In genomic region chr4:138891610-138892009, GRCh38 we compare ENCODE assay signal across 15 cellular contexts.
A peak's percentile ranks its signal among the peaks of the same experiment; 100 is the strongest.
DNase-seq lines count a peak whose midpoint lies in the region; ATAC-seq and TF ChIP-seq lines count a peak whose summit lies in the region.
"Had no signal": no experiment of that assay in that cellular context is flagged by ENCODE, and none has a peak within 500 bp of the region (broad histone marks: within the 10 kb centered on the region; RNA-seq: fewer than 3 reads in every experiment).

No MANE protein-coding gene starts in this region.

- peaks cover 17% of the 10 kb centered on the region for H3K9me3 Mint-ChIP-seq in endodermal cell
- H3K9me3 Mint-ChIP-seq in type B pancreatic cell = no peaks in the 10 kb centered on the region
- peaks cover 0 to 2% (median 0%) of the 10 kb centered on the region in 9 donors for H3K9me3 Mint-ChIP-seq in naive thymus-derived CD8-positive, alpha-beta T cell

- H3K27me3 Mint-ChIP-seq in endodermal cell (ENCODE audit: insufficient read depth) (peaks cover 11% of the 10 kb centered on the region), type B pancreatic cell (no peaks in the 10 kb centered on the region)
- peaks cover 0 to 20% (median 3%) of the 10 kb centered on the region in 5 donors for H3K27me3 Mint-ChIP-seq in naive thymus-derived CD8-positive, alpha-beta T cell

- H3K9me3 ChIP-seq in endodermal cell (ENCODE audit: control insufficient read depth, low read length) = peaks cover 10% of the 10 kb centered on the region
- H3K9me3 ChIP-seq: Caco-2, heart left ventricle, neutrophil, thoracic aorta had no signal

- H3K36me3 Mint-ChIP-seq in endodermal cell (ENCODE audit: low read depth) = peaks cover 4% of the 10 kb centered on the region
- H3K36me3 Mint-ChIP-seq in type B pancreatic cell = no peaks in the 10 kb centered on the region
- H3K36me3 Mint-ChIP-seq in naive thymus-derived CD8-positive, alpha-beta T cell = no peaks in the 10 kb centered on the region

- H3K9ac ChIP-seq in endodermal cell (ENCODE audit: extremely low read depth, low read length, poor library complexity, severe bottlenecking) = no peak overlapping the region

- H3K4me1 ChIP-seq in endodermal cell (ENCODE audit: control insufficient read depth, insufficient read depth, low read length) = no peaks in the 10 kb centered on the region
- H3K4me1 ChIP-seq: heart left ventricle had no signal

- H3K4me1 Mint-ChIP-seq in endodermal cell (peaks cover 23% of the 10 kb centered on the region), type B pancreatic cell (ENCODE audit: unreplicated experiment) (peaks cover 26% of the 10 kb centered on the region)
- no peaks in the 10 kb centered on the region for H3K4me1 Mint-ChIP-seq in naive thymus-derived CD8-positive, alpha-beta T cell

- H3K4me3 Mint-ChIP-seq in endodermal cell (no peak overlapping the region), type B pancreatic cell (peak overlapping the region; percentile 26)
- no peak overlapping the region for H3K4me3 Mint-ChIP-seq in naive thymus-derived CD8-positive, alpha-beta T cell

- POLR2A ChIA-PET in naive thymus-derived CD8-positive, alpha-beta T cell (lab: Charles Lee) = no interaction called here

- H3K27me3 ChIP-seq in endodermal cell (ENCODE audit: control insufficient read depth, insufficient read depth, low read length, poor library complexity, severe bottlenecking) = peaks cover 15% of the 10 kb centered on the region
- H3K27me3 ChIP-seq: heart left ventricle, neutrophil had no signal

- H3K27ac Mint-ChIP-seq in endodermal cell (no peak overlapping the region), type B pancreatic cell (peak overlapping the region; percentile 39)
- H3K27ac Mint-ChIP-seq in naive thymus-derived CD8-positive, alpha-beta T cell = no peak overlapping the region

- H3K4me3 ChIP-seq in endodermal cell (ENCODE audit: low read length) = no peak overlapping the region
- H3K4me3 ChIP-seq: heart left ventricle, thoracic aorta had no signal

- H3K36me3 ChIP-seq in endodermal cell (ENCODE audit: control insufficient read depth, insufficient read depth, low read length) = no peaks in the 10 kb centered on the region
- H3K36me3 ChIP-seq: heart left ventricle, neutrophil, thoracic aorta had no signal

- DNase-seq in DMS153 treated with DMSO at 0.1 percent for 48 hours (lab: John Stamatoyannopoulos, UW; ENCODE audit: unreplicated experiment) = peak; percentile 55
- DNase-seq in DMS153 (lab: John Stamatoyannopoulos, UW) = no peak
- DNase-seq in NCI-H748 treated with DMSO at 0.1 percent for 48 hours (lab: John Stamatoyannopoulos, UW) = peak; percentile 55
- DNase-seq in endodermal cell = no peak
- DNase-seq in type B pancreatic cell (ENCODE audit: extremely low spot score, unreplicated experiment) = no peak
- DNase-seq in pons (ENCODE audit: low spot score) = no peak
- DNase-seq in naive thymus-derived CD8-positive, alpha-beta T cell = no peak
- DNase-seq: activated CD4-positive, alpha-beta T cell treated with anti-CD3 and anti-CD28 coated beads, Interleukin-2, amount 50 U/mL, for 4 hours; Caco-2; heart left ventricle; stimulated activated CD4-positive, alpha-beta T cell treated with anti-CD3 and anti-CD28 coated beads, Interleukin-12 subunit alpha, Interleukin-12 subunit beta, amount 100 ng/mL, for 4 hours had no signal

- no peak for ATAC-seq in HG03025 (IDR thresholded peaks at IDR 0.05; ENCODE audit: low FRiP score, unreplicated experiment)
- ATAC-seq in naive thymus-derived CD8-positive, alpha-beta T cell = no peak
- ATAC-seq: heart left ventricle had no signal

- 86 to 91% methylated on average over 3 to 4 of the region's 4 CpGs for WGBS in endodermal cell (ENCODE audit: insufficient coverage in 1 of 2, insufficient read length in 1 of 2), 2 experiments

- peak overlapping the region; percentile 26 for H3K27ac ChIP-seq in endodermal cell (ENCODE audit: low read depth, low read length)
- H3K27ac ChIP-seq: 22Rv1, heart left ventricle, neutrophil, thoracic aorta had no signal

- TF ChIP-seq CTCF in endodermal cell (conservative IDR thresholded peaks at IDR 0.05) (no peak), type B pancreatic cell (conservative IDR thresholded peaks at IDR 0.05) (no peak)

Comparison
In these comparisons a context has a peak if more than half of its experiments do, and no peak if none do; other contexts are left out.
1. DNase-seq: peak in DMS153 treated with DMSO at 0.1 percent for 48 hours (single experiment) and NCI-H748 treated with DMSO at 0.1 percent for 48 hours (single experiment); none in DMS153 (single experiment), endodermal cell (single experiment), type B pancreatic cell (single experiment), pons (single experiment) and naive thymus-derived CD8-positive, alpha-beta T cell (0 of 10).